In the genomic region with DNA sequence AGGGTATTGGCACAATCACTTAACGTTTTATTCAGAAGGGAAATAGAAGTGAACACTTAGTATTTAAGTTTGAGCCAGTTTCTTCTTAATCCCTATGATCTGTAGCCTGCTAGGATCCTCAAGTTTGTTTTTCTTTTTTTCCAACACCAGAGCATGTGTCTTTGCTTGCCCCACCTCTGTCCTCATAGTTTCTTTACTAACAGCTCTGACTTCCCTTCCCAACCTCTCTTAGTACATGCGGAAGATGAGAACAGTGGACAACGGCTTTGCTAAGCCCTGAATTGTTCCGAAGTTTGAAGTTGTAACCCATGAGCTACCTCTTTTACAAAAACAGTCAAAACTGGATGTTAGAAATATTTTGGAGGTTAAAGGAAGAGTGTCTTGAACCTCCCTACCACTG, we compare ENCODE assay signal across 8 cellular contexts.
DNase-seq lines count a peak whose midpoint lies in the region; ATAC-seq and TF ChIP-seq lines count a peak whose summit lies in the region.

No MANE protein-coding gene starts in this region.

- peaks cover 14% of the 10 kb centered on the region for H3K9me3 Mint-ChIP-seq in central memory CD8-positive, alpha-beta T cell
- peaks cover 6% of the 10 kb centered on the region for H3K9me3 Mint-ChIP-seq in stimulated activated memory B cell treated with anti-CD40 and anti-IgM and Interleukin-4, amounts not matched to agents 10 μg/mL and 1 μg/mL and 100 μg/mL, for 72 hours
- H3K9me3 Mint-ChIP-seq in activated T-helper 17 cell treated with anti-CD3 and anti-CD28 coated beads, Interleukin-2, amount 50 U/mL, for 72 hours, result peaks cover 7% of the 10 kb centered on the region

- CTCF ChIA-PET in RWPE1 (lab: Yijun Ruan, JAX), result no interaction called here

- no peak overlapping the region for H3K27ac Mint-ChIP-seq in central memory CD8-positive, alpha-beta T cell (ENCODE audit: low read depth)
- peak overlapping the region; percentile 84 for H3K27ac Mint-ChIP-seq in stimulated activated memory B cell treated with anti-CD40 and anti-IgM and Interleukin-4, amounts not matched to agents 10 μg/mL and 1 μg/mL and 100 μg/mL, for 72 hours
- H3K27ac Mint-ChIP-seq in activated T-helper 17 cell treated with anti-CD3 and anti-CD28 coated beads, Interleukin-2, amount 50 U/mL, for 72 hours, result no peak overlapping the region

- H3K4me1 Mint-ChIP-seq in central memory CD8-positive, alpha-beta T cell, result no peaks in the 10 kb centered on the region
- peaks cover 33% of the 10 kb centered on the region for H3K4me1 Mint-ChIP-seq in stimulated activated memory B cell treated with anti-CD40 and anti-IgM and Interleukin-4, amounts not matched to agents 10 μg/mL and 1 μg/mL and 100 μg/mL, for 72 hours
- no peaks in the 10 kb centered on the region for H3K4me1 Mint-ChIP-seq in activated T-helper 17 cell treated with anti-CD3 and anti-CD28 coated beads, Interleukin-2, amount 50 U/mL, for 72 hours

- ATAC-seq in GM19452 (IDR thresholded peaks at IDR 0.05; ENCODE audit: unreplicated experiment) (peak; percentile 46), HG03159 (IDR thresholded peaks at IDR 0.05; ENCODE audit: unreplicated experiment) (peak; percentile 40)
- peak; percentile 40 for ATAC-seq in central memory CD8-positive, alpha-beta T cell (replicated peaks; ENCODE audit: extremely low read depth, poor library complexity, severe bottlenecking)
- peak; percentile 59 for ATAC-seq in stimulated activated memory B cell treated with anti-CD40 and anti-IgM and Interleukin-4, amounts not matched to agents 10 μg/mL and 1 μg/mL and 100 μg/mL, for 72 hours
- ATAC-seq in activated T-helper 17 cell treated with anti-CD3 and anti-CD28 coated beads, Interleukin-2, amount 50 U/mL, for 72 hours (replicated peaks), result no peak

- no peaks in the 10 kb centered on the region for H3K36me3 Mint-ChIP-seq in central memory CD8-positive, alpha-beta T cell (ENCODE audit: insufficient read depth)
- no peaks in the 10 kb centered on the region for H3K36me3 Mint-ChIP-seq in stimulated activated memory B cell treated with anti-CD40 and anti-IgM and Interleukin-4, amounts not matched to agents 10 μg/mL and 1 μg/mL and 100 μg/mL, for 72 hours
- no peaks in the 10 kb centered on the region for H3K36me3 Mint-ChIP-seq in activated T-helper 17 cell treated with anti-CD3 and anti-CD28 coated beads, Interleukin-2, amount 50 U/mL, for 72 hours (ENCODE audit: low read depth)

- no peak for TF ChIP-seq CTCF in RWPE1 (conservative IDR thresholded peaks at IDR 0.05; ENCODE audit: low read depth)

- POLR2A ChIA-PET in RWPE1 (lab: Yijun Ruan, JAX; ENCODE audit: low non-redundant PET), result no interaction called here

- H3K27ac ChIP-seq in RWPE1, result no peak overlapping the region

- H3K27me3 Mint-ChIP-seq in central memory CD8-positive, alpha-beta T cell, result no peaks in the 10 kb centered on the region
- H3K27me3 Mint-ChIP-seq in stimulated activated memory B cell treated with anti-CD40 and anti-IgM and Interleukin-4, amounts not matched to agents 10 μg/mL and 1 μg/mL and 100 μg/mL, for 72 hours, result no peaks in the 10 kb centered on the region
- no peaks in the 10 kb centered on the region for H3K27me3 Mint-ChIP-seq in activated T-helper 17 cell treated with anti-CD3 and anti-CD28 coated beads, Interleukin-2, amount 50 U/mL, for 72 hours

- H3K4me3 Mint-ChIP-seq in central memory CD8-positive, alpha-beta T cell, result no peak overlapping the region
- H3K4me3 Mint-ChIP-seq in stimulated activated memory B cell treated with anti-CD40 and anti-IgM and Interleukin-4, amounts not matched to agents 10 μg/mL and 1 μg/mL and 100 μg/mL, for 72 hours, result peak overlapping the region; percentile 63
- H3K4me3 Mint-ChIP-seq in activated T-helper 17 cell treated with anti-CD3 and anti-CD28 coated beads, Interleukin-2, amount 50 U/mL, for 72 hours, result no peak overlapping the region

- no peak for DNase-seq in central memory CD8-positive, alpha-beta T cell (ENCODE audit: low spot score in 2 of 2)
- DNase-seq in RWPE1 (ENCODE audit: low spot score), result no peak
- no peak for DNase-seq in activated CD8-positive, alpha-beta memory T cell treated with anti-CD3 and anti-CD28 coated beads, Interleukin-2, amount 50 U/mL, for 4 hours
- no peak for DNase-seq in activated CD8-positive, alpha-beta memory T cell treated with anti-CD3 and anti-CD28 coated beads for 24 hours
